Comparison of ENCODE assay signal across 22 cellular contexts in the genomic region with DNA sequence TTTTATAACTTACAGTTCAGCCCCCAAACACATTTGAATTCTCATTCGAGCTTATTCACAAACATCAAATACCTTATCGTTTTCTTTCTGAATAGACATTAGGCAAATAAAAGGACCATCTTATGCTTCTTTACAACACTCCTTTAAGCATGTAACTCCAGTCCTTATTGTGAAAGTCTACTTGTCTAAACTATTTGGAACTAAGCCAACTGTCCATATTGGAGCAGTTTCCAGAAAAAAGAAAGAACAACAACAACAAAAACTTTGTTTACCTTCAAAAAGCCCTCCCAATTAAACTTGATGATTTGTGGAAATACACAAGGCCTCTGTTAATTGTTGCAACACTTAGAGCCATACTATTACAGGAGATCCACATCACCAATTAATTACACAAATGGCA.
DNase-seq lines count a peak whose midpoint lies in the region; ATAC-seq, FAIRE-seq and TF ChIP-seq lines count a peak whose summit lies in the region.
"Had no signal": no experiment of that assay in that cellular context is flagged by ENCODE, and none has a peak within 500 bp of the region (broad histone marks: within the 10 kb centered on the region; RNA-seq: fewer than 3 reads in every experiment).

No MANE protein-coding gene starts in this region.

- no peak overlapping the region for H4K5ac ChIP-seq in H1 (ENCODE audit: insufficient read length, low read depth, low read length)

- H3K27me3 Mint-ChIP-seq in activated naive CD4-positive, alpha-beta T cell treated with anti-CD3 and anti-CD28 coated beads, Interleukin-2, amount 50 U/mL, for 24 hours, result no peaks in the 10 kb centered on the region
- H3K27me3 Mint-ChIP-seq in activated naive CD4-positive, alpha-beta T cell treated with anti-CD3 and anti-CD28 coated beads, Interleukin-2, amount 10 ng/mL, durations not matched to agents 7 days and 5 days, result no peaks in the 10 kb centered on the region
- no peaks in the 10 kb centered on the region for H3K27me3 Mint-ChIP-seq in memory B cell
- H3K27me3 Mint-ChIP-seq in activated T-helper 2 cell treated with anti-CD3 and anti-CD28 coated beads, Interferon-gamma antibody, Interleukin-2, Interleukin-4, amounts not matched to agents 10 μg/mL and 5 μg/mL and 100 μg/mL, durations not matched to agents 14 hours and 24 hours and 36 hours (ENCODE audit: low read depth), result no peaks in the 10 kb centered on the region
- H3K27me3 Mint-ChIP-seq: CD8-positive, alpha-beta memory T cell had no signal

- TF ChIP-seq POLR2A in H1 (IDR thresholded peaks at IDR 0.05; ENCODE audit: control extremely low read depth in 1 of 2, low read depth in 2 of 2, low read length in 2 of 2), result no peak

- H3K4me1 Mint-ChIP-seq in activated naive CD4-positive, alpha-beta T cell treated with anti-CD3 and anti-CD28 coated beads, Interleukin-2, amount 50 U/mL, for 24 hours, result no peaks in the 10 kb centered on the region
- H3K4me1 Mint-ChIP-seq in activated naive CD4-positive, alpha-beta T cell treated with anti-CD3 and anti-CD28 coated beads, Interleukin-2, amount 10 ng/mL, durations not matched to agents 7 days and 5 days, result no peaks in the 10 kb centered on the region
- no peaks in the 10 kb centered on the region for H3K4me1 Mint-ChIP-seq in memory B cell
- H3K4me1 Mint-ChIP-seq in activated T-helper 2 cell treated with anti-CD3 and anti-CD28 coated beads, Interferon-gamma antibody, Interleukin-2, Interleukin-4, amounts not matched to agents 10 μg/mL and 5 μg/mL and 100 μg/mL, durations not matched to agents 14 hours and 24 hours and 36 hours (ENCODE audit: low read depth), result peaks cover 1% of the 10 kb centered on the region

- WGBS in H1 (ENCODE audit: extremely low coverage in 1 of 2, insufficient coverage in 1 of 2, insufficient read length in 1 of 2, insufficient replicate concordance in 2 of 2, low coverage in 1 of 2, low lambda C conversion rate in 2 of 2, missing lambda C conversion rate in 1 of 2), 2 experiments, result 90% methylated on average over 2 of the region's 2 CpGs; no CpG with 5 or more reads in 1 of the 2 experiments

- H2AFZ ChIP-seq in H1 (ENCODE audit: low read length), result no peak overlapping the region
- H2AFZ ChIP-seq: PC-9 had no signal

- TF ChIP-seq CTCF in H1 (IDR thresholded peaks at IDR 0.05; ENCODE audit: control extremely low read depth in 1 of 3, insufficient read depth in 1 of 3, low read depth in 1 of 3, low read length in 3 of 3), result no peak

- no peak overlapping the region for H4K8ac ChIP-seq in H1 (ENCODE audit: extremely low read depth, insufficient read depth, low read length)

- no peak for TF ChIP-seq RAD21 in H1 (IDR thresholded peaks at IDR 0.05 in 1 of 2, conservative IDR thresholded peaks at IDR 0.05 in 1 of 2; ENCODE audit: low read depth in 2 of 2, low read length in 2 of 2)

- H3K4me3 ChIP-seq in H1 (ENCODE audit: extremely low read depth in 1 of 4, insufficient read depth in 2 of 4, low read depth in 3 of 4, low read length in 4 of 4), result no peak overlapping the region
- H3K4me3 ChIP-seq: BLaER1 treated with 17β-estradiol and CSF1 and Interleukin-3, amounts not matched to agents 10 nM and 100 nM; MG63; PC-9 had no signal

- H3K18ac ChIP-seq in H1 (ENCODE audit: extremely low read depth, low read length), result no peak overlapping the region

- peak; percentile 66 for FAIRE-seq in H1 (lab: Jason Lieb, UNC)

- H3K23me2 ChIP-seq in H1 (ENCODE audit: low read depth, low read length), result no peaks in the 10 kb centered on the region

- no peaks in the 10 kb centered on the region for H3K9me3 Mint-ChIP-seq in activated naive CD4-positive, alpha-beta T cell treated with anti-CD3 and anti-CD28 coated beads, Interleukin-2, amount 50 U/mL, for 24 hours
- H3K9me3 Mint-ChIP-seq in activated naive CD4-positive, alpha-beta T cell treated with anti-CD3 and anti-CD28 coated beads, Interleukin-2, amount 10 ng/mL, durations not matched to agents 7 days and 5 days, result no peaks in the 10 kb centered on the region
- H3K9me3 Mint-ChIP-seq in memory B cell, result no peaks in the 10 kb centered on the region
- H3K9me3 Mint-ChIP-seq in activated T-helper 2 cell treated with anti-CD3 and anti-CD28 coated beads, Interferon-gamma antibody, Interleukin-2, Interleukin-4, amounts not matched to agents 10 μg/mL and 5 μg/mL and 100 μg/mL, durations not matched to agents 14 hours and 24 hours and 36 hours, result no peaks in the 10 kb centered on the region
- H3K9me3 Mint-ChIP-seq: CD8-positive, alpha-beta memory T cell had no signal

- no peak overlapping the region for H3K14ac ChIP-seq in H1 (ENCODE audit: insufficient read length)

- intact Hi-C loops in left colon (cut with DNase I, micrococcal nuclease), result no loop called here
- intact Hi-C loops in activated T-helper 2 cell treated with anti-CD3 and anti-CD28 coated beads, Interferon-gamma antibody, Interleukin-2, Interleukin-4, amounts not matched to agents 10 μg/mL and 5 μg/mL and 100 μg/mL, durations not matched to agents 14 hours and 24 hours and 36 hours (cut with micrococcal nuclease), result no loop called here

- POLR2A ChIA-PET in H1 (lab: Charles Lee; ENCODE audit: partially characterized antibody), result no interaction called here

- no peaks in the 10 kb centered on the region for H3K4me1 ChIP-seq in H1 (replicated peaks in 1 of 4; ENCODE audit: control insufficient read depth in 3 of 4, insufficient read depth in 4 of 4, low read length in 3 of 4)

- H3K9me3 ChIP-seq in H1 (ENCODE audit: insufficient read depth in 2 of 2, low read depth in 1 of 2, low read length in 1 of 2), result no peaks in the 10 kb centered on the region
- H3K9me3 ChIP-seq: BLaER1 treated with 17β-estradiol and CSF1 and Interleukin-3, amounts not matched to agents 10 nM and 100 nM; MG63 had no signal

- H2AK5ac ChIP-seq in H1 (ENCODE audit: low read depth, low read length), result no peak overlapping the region

- no peak overlapping the region for H3K4ac ChIP-seq in H1 (replicated peaks; ENCODE audit: insufficient read length, low read depth, low read length)

- no peak overlapping the region for H2BK20ac ChIP-seq in H1 (ENCODE audit: low read length)

- H4K20me1 ChIP-seq in H1 (replicated peaks in 1 of 2; ENCODE audit: control insufficient read depth in 1 of 2, insufficient read depth in 2 of 2, low read length in 2 of 2), result no peaks in the 10 kb centered on the region

- TF ChIP-seq EP300 in H1 (IDR thresholded peaks at IDR 0.05; ENCODE audit: borderline replicate concordance in 1 of 2, low read depth in 2 of 2, low read length in 2 of 2), result no peak

- H3K27ac ChIP-seq in H1 (ENCODE audit: low read depth, low read length), result no peak overlapping the region
- H3K27ac ChIP-seq: BLaER1 treated with 17β-estradiol and CSF1 and Interleukin-3, amounts not matched to agents 10 nM and 100 nM; PC-9 had no signal

- H3K4me2 ChIP-seq in H1 (ENCODE audit: insufficient read depth in 1 of 2, low read depth in 2 of 2, low read length in 2 of 2), result no peak overlapping the region
- H3K4me2 ChIP-seq: BLaER1 treated with 17β-estradiol and CSF1 and Interleukin-3, amounts not matched to agents 10 nM and 100 nM; PC-9 had no signal

- no peak overlapping the region for H3K9ac ChIP-seq in H1 (replicated peaks in 1 of 4; ENCODE audit: extremely low read depth in 1 of 4, low read depth in 3 of 4, low read length in 3 of 4)
- H3K9ac ChIP-seq: BLaER1 treated with 17β-estradiol and CSF1 and Interleukin-3, amounts not matched to agents 10 nM and 100 nM had no signal

- ATAC-seq in memory B cell (ENCODE audit: low read depth) (no peak), left colon (no peak)

- no peak overlapping the region for H3K4me3 Mint-ChIP-seq in activated naive CD4-positive, alpha-beta T cell treated with anti-CD3 and anti-CD28 coated beads, Interleukin-2, amount 50 U/mL, for 24 hours
- H3K4me3 Mint-ChIP-seq in activated naive CD4-positive, alpha-beta T cell treated with anti-CD3 and anti-CD28 coated beads, Interleukin-2, amount 10 ng/mL, durations not matched to agents 7 days and 5 days, result no peak overlapping the region
- H3K4me3 Mint-ChIP-seq in memory B cell, result no peak overlapping the region
- no peak overlapping the region for H3K4me3 Mint-ChIP-seq in activated T-helper 2 cell treated with anti-CD3 and anti-CD28 coated beads, Interferon-gamma antibody, Interleukin-2, Interleukin-4, amounts not matched to agents 10 μg/mL and 5 μg/mL and 100 μg/mL, durations not matched to agents 14 hours and 24 hours and 36 hours (ENCODE audit: low read depth)
- H3K4me3 Mint-ChIP-seq: CD8-positive, alpha-beta memory T cell had no signal

- H3K27me3 ChIP-seq in H1 (replicated peaks in 1 of 4; ENCODE audit: control insufficient read depth in 3 of 4, extremely low read depth in 1 of 4, insufficient read depth in 3 of 4, low read length in 3 of 4), result no peaks in the 10 kb centered on the region
- H3K27me3 ChIP-seq: BLaER1 treated with 17β-estradiol and CSF1 and Interleukin-3, amounts not matched to agents 10 nM and 100 nM; MG63 had no signal

- H3K79me1 ChIP-seq in H1 (ENCODE audit: low read depth, low read length), result no peaks in the 10 kb centered on the region

- H3K23ac ChIP-seq in H1 (ENCODE audit: insufficient read length), result no peak overlapping the region

- H2BK15ac ChIP-seq in H1 (ENCODE audit: low read length), result no peak overlapping the region

- no peak for DNase-seq in activated naive CD4-positive, alpha-beta T cell treated with anti-CD3 and anti-CD28 coated beads, Interleukin-2, amount 10 ng/mL, durations not matched to agents 7 days and 5 days
- DNase-seq in H1 (ENCODE audit: low read depth in 1 of 2, low spot score in 2 of 2), result no peak
- no peak for DNase-seq in memory B cell (ENCODE audit: low spot score in 2 of 2)
- DNase-seq in UCSD-AML1 (lab: John Stamatoyannopoulos, UW; ENCODE audit: unreplicated experiment), result no peak
- DNase-seq in COLO668 (lab: John Stamatoyannopoulos, UW; ENCODE audit: unreplicated experiment), result no peak
- no peak for DNase-seq in left colon
- no peak for DNase-seq in activated T-helper 2 cell treated with anti-CD3 and anti-CD28 coated beads, Interferon-gamma antibody, Interleukin-2, Interleukin-4, amounts not matched to agents 10 μg/mL and 5 μg/mL and 100 μg/mL, durations not matched to agents 14 hours and 24 hours and 36 hours (ENCODE audit: low spot score)
- DNase-seq: 8988T; CD8-positive, alpha-beta memory T cell; EL; GF-D8; H7; MG63; NCI-H1417 treated with DMSO at 0.1 percent for 48 hours; NCI-H187; NCI-H2107; NCI-H69; PC-9; RPMI8226; SHP77 had no signal

- peaks cover 11% of the 10 kb centered on the region for H3K36me3 Mint-ChIP-seq in activated naive CD4-positive, alpha-beta T cell treated with anti-CD3 and anti-CD28 coated beads, Interleukin-2, amount 50 U/mL, for 24 hours
- peaks cover 52% of the 10 kb centered on the region for H3K36me3 Mint-ChIP-seq in activated naive CD4-positive, alpha-beta T cell treated with anti-CD3 and anti-CD28 coated beads, Interleukin-2, amount 10 ng/mL, durations not matched to agents 7 days and 5 days
- peaks cover 31% of the 10 kb centered on the region for H3K36me3 Mint-ChIP-seq in memory B cell
- peaks cover 50% of the 10 kb centered on the region for H3K36me3 Mint-ChIP-seq in activated T-helper 2 cell treated with anti-CD3 and anti-CD28 coated beads, Interferon-gamma antibody, Interleukin-2, Interleukin-4, amounts not matched to agents 10 μg/mL and 5 μg/mL and 100 μg/mL, durations not matched to agents 14 hours and 24 hours and 36 hours (ENCODE audit: low read depth)

- H4K91ac ChIP-seq in H1 (replicated peaks; ENCODE audit: insufficient read length, low read length), result no peak overlapping the region

- H2BK5ac ChIP-seq in H1 (ENCODE audit: low read depth, low read length), result no peak overlapping the region

- CTCF ChIA-PET in activated naive CD4-positive, alpha-beta T cell treated with anti-CD3 and anti-CD28 coated beads, Interleukin-2, amount 10 ng/mL, durations not matched to agents 7 days and 5 days (lab: Charles Lee), result no interaction called here
- CTCF ChIA-PET in H1 (lab: Charles Lee; ENCODE audit: partially characterized antibody), result interaction anchor here (0.7 kb wide), 1 partner anchor 301 kb away, joined by 3 read pairs; no protein-coding TSS in a partner anchor

- H3K79me2 ChIP-seq in H1 (ENCODE audit: control insufficient read depth in 1 of 2, insufficient read depth in 2 of 2, low read length in 2 of 2), result no peaks in the 10 kb centered on the region

- H2BK12ac ChIP-seq in H1 (ENCODE audit: low read depth, low read length), result no peak overlapping the region

- peak overlapping the region; percentile 73 for H3K27ac Mint-ChIP-seq in activated naive CD4-positive, alpha-beta T cell treated with anti-CD3 and anti-CD28 coated beads, Interleukin-2, amount 50 U/mL, for 24 hours
- H3K27ac Mint-ChIP-seq in activated naive CD4-positive, alpha-beta T cell treated with anti-CD3 and anti-CD28 coated beads, Interleukin-2, amount 10 ng/mL, durations not matched to agents 7 days and 5 days, result no peak overlapping the region
- peak overlapping the region; percentile 58 for H3K27ac Mint-ChIP-seq in memory B cell
- no peak overlapping the region for H3K27ac Mint-ChIP-seq in activated T-helper 2 cell treated with anti-CD3 and anti-CD28 coated beads, Interferon-gamma antibody, Interleukin-2, Interleukin-4, amounts not matched to agents 10 μg/mL and 5 μg/mL and 100 μg/mL, durations not matched to agents 14 hours and 24 hours and 36 hours

- H3K36me3 ChIP-seq in H1 (ENCODE audit: control insufficient read depth in 2 of 4, insufficient read depth in 4 of 4, low read length in 3 of 4), result peaks cover 4 to 34% (median 15%) of the 10 kb centered on the region in 4 experiments; a peak in 7 of 8 replicates

- H2BK120ac ChIP-seq in H1 (replicated peaks; ENCODE audit: low read depth, low read length), result no peak overlapping the region

- H3K56ac ChIP-seq in H1 (replicated peaks; ENCODE audit: insufficient read length, low read depth, low read length), result no peak overlapping the region

Comparison
In these comparisons a context has a peak if more than half of its experiments do, and no peak if none do; other contexts are left out.
1. H3K27ac Mint-ChIP-seq: peak in activated naive CD4-positive, alpha-beta T cell treated with anti-CD3 and anti-CD28 coated beads, Interleukin-2, amount 50 U/mL, for 24 hours (single experiment) and memory B cell (single experiment); none in activated naive CD4-positive, alpha-beta T cell treated with anti-CD3 and anti-CD28 coated beads, Interleukin-2, amount 10 ng/mL, durations not matched to agents 7 days and 5 days (single experiment) and activated T-helper 2 cell treated with anti-CD3 and anti-CD28 coated beads, Interferon-gamma antibody, Interleukin-2, Interleukin-4, amounts not matched to agents 10 μg/mL and 5 μg/mL and 100 μg/mL, durations not matched to agents 14 hours and 24 hours and 36 hours (single experiment).